8 cellular contexts compared by ENCODE assay signal in genomic region chr12:51531982-51532497, GRCh38. TPM values are rescaled to one million over a fixed set of nuclear protein-coding genes. Genes with fewer than 3 reads are reported as not detected.
DNase-seq lines count a peak whose midpoint lies in the region; ATAC-seq, FAIRE-seq and TF ChIP-seq lines count a peak whose summit lies in the region.

No MANE protein-coding gene starts in this region.

- H3F3A ChIP-seq in SK-N-SH (replicated peaks; ENCODE audit: insufficient read depth) = peaks cover 4% of the 10 kb centered on the region

- no peak overlapping the region for H3K27ac ChIP-seq in SK-N-SH (ENCODE audit: low read depth in 2 of 2, low read length in 1 of 2)

- WGBS in SK-N-SH (ENCODE audit: low lambda C conversion rate) = 7% methylated on average over 10 of the region's 10 CpGs

- H3K4me2 ChIP-seq in SK-N-SH = peak overlapping the region; percentile 42; the same call in 1 of the 2 replicates

- ATAC-seq in GM21515 (IDR thresholded peaks at IDR 0.05; ENCODE audit: unreplicated experiment) (peak; percentile 75), Right ventricle myocardium superior (ENCODE audit: poor library complexity) (peak; percentile 90)

- no peak overlapping the region for H3K27ac Mint-ChIP-seq in CD14-positive monocyte

- no peaks in the 10 kb centered on the region for H3K36me3 Mint-ChIP-seq in CD14-positive monocyte

- H3K79me2 ChIP-seq in SK-N-SH (ENCODE audit: insufficient read depth) = no peaks in the 10 kb centered on the region

- H3K27me3 ChIP-seq in SK-N-SH (ENCODE audit: insufficient read depth) = no peaks in the 10 kb centered on the region

- H3K9ac ChIP-seq in SK-N-SH = no peak overlapping the region

- DNase-seq in CD14-positive monocyte (ENCODE audit: low spot score) = peak; percentile 56
- DNase-seq in NCI-H1092 (lab: John Stamatoyannopoulos, UW) = peak; percentile 60
- peak; percentile 80 for DNase-seq in SK-N-SH
- peak; percentile 73 for DNase-seq in activated naive CD4-positive, alpha-beta T cell treated with anti-CD3 and anti-CD28 coated beads, Interleukin-2, amount 50 U/mL, for 16 hours
- peak; percentile 67 for DNase-seq in Right ventricle myocardium superior
- peak; percentile 85 for DNase-seq in posterior vena cava (ENCODE audit: low spot score)
- DNase-seq in urothelium cell line (ENCODE audit: low spot score) = peak; percentile 85

- peaks cover 6 to 27% of the 10 kb centered on the region in 2 experiments; a peak in 2 of 4 replicates for H3K4me1 ChIP-seq in SK-N-SH (ENCODE audit: control insufficient read depth in 1 of 2, insufficient read depth in 2 of 2, low read depth in 1 of 2, low read length in 1 of 2)

- H3K9me2 ChIP-seq in SK-N-SH = no peaks in the 10 kb centered on the region

- no peak overlapping the region for H3K4me3 ChIP-seq in SK-N-SH (ENCODE audit: low read depth in 2 of 2, low read length in 1 of 2)

- H3K9me3 Mint-ChIP-seq in CD14-positive monocyte = peaks cover 0 to 2% (median 0%) of the 10 kb centered on the region in 7 donors

- TF ChIP-seq CTCF in CD14-positive monocyte (IDR thresholded peaks at IDR 0.05) (peak; percentile 93), SK-N-SH (IDR thresholded peaks at IDR 0.05) (peak; percentile 83)

- intact Hi-C loops in CD14-positive monocyte (cut with micrococcal nuclease) (loop anchor here (2.0 to 5.0 kb wide), 2 partner anchors 105 kb away; no protein-coding TSS in a partner anchor), Right ventricle myocardium superior (cut with DNase I) (loop anchor here (5.0 kb wide), 1 partner anchor 110 kb away; the partner anchor contains the start of gene SLC4A8), posterior vena cava (cut with DNase I) (no loop called here)

- CTCF ChIA-PET in SK-N-SH (lab: Yijun Ruan, JAX) = interaction anchor here (0.6 to 22.6 kb wide), 51 partner anchors 8 to 461 kb away, joined by 3 to 418 read pairs (median 3); partner anchors contain the start of genes SCN8A and SLC4A8

- FAIRE-seq in urothelium cell line (lab: Jason Lieb, UNC) = no peak

- no peaks in the 10 kb centered on the region for H4K20me1 ChIP-seq in SK-N-SH (ENCODE audit: insufficient read depth)

- peak overlapping the region in 1 of 2 donors; percentile 39 for H3K4me3 Mint-ChIP-seq in CD14-positive monocyte

- no peaks in the 10 kb centered on the region for H3K36me3 ChIP-seq in SK-N-SH (replicated peaks in 1 of 2; ENCODE audit: control insufficient read depth in 1 of 2, insufficient read depth in 2 of 2, low read length in 1 of 2)

- POLR2A ChIA-PET in SK-N-SH (lab: Yijun Ruan, JAX) = no interaction called here

- TF ChIP-seq RAD21 in SK-N-SH (IDR thresholded peaks at IDR 0.05; ENCODE audit: low read length) = peak; percentile 95

- peaks cover 4% of the 10 kb centered on the region for H3K4me1 Mint-ChIP-seq in CD14-positive monocyte

- no peak for TF ChIP-seq EP300 in SK-N-SH (IDR thresholded peaks at IDR 0.05; ENCODE audit: borderline replicate concordance in 1 of 2, low read depth in 1 of 2, low read length in 1 of 2)

- H3K9me3 ChIP-seq in SK-N-SH = no peaks in the 10 kb centered on the region

- peak overlapping the region; percentile 77; the same call in 1 of the 2 replicates for H2AFZ ChIP-seq in SK-N-SH (ENCODE audit: low read depth)

- peaks cover 8 to 13% (median 10%) of the 10 kb centered on the region in 3 donors for H3K27me3 Mint-ChIP-seq in CD14-positive monocyte (ENCODE audit: low read depth in 3 of 3)

TF ChIP-seq in SK-N-SH, 30 proteins besides CTCF, POLR2A, EP300 and RAD21:
- TF ChIP-seq FOSL2 (IDR thresholded peaks at IDR 0.05; ENCODE audit: borderline replicate concordance, low read depth) = no peak
- TF ChIP-seq, protein P1, sequence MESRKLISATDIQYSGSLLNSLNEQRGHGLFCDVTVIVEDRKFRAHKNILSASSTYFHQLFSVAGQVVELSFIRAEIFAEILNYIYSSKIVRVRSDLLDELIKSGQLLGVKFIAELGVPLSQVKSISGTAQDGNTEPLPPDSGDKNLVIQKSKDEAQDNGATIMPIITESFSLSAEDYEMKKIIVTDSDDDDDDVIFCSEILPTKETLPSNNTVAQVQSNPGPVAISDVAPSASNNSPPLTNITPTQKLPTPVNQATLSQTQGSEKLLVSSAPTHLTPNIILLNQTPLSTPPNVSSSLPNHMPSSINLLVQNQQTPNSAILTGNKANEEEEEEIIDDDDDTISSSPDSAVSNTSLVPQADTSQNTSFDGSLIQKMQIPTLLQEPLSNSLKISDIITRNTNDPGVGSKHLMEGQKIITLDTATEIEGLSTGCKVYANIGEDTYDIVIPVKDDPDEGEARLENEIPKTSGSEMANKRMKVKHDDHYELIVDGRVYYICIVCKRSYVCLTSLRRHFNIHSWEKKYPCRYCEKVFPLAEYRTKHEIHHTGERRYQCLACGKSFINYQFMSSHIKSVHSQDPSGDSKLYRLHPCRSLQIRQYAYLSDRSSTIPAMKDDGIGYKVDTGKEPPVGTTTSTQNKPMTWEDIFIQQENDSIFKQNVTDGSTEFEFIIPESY (IDR thresholded peaks at IDR 0.05; ENCODE audit: borderline replicate concordance, low read depth) = no peak
- TF ChIP-seq SMC3 (IDR thresholded peaks at IDR 0.05; ENCODE audit: low read depth, low read length) = peak; percentile 97
- TF ChIP-seq FOXM1 (IDR thresholded peaks at IDR 0.05; ENCODE audit: low read depth) = no peak
- TF ChIP-seq MXI1 (IDR thresholded peaks at IDR 0.05; ENCODE audit: low read depth, low read length) = peak; percentile 40; the same call in 1 of the 2 replicates
- TF ChIP-seq, protein P2, sequence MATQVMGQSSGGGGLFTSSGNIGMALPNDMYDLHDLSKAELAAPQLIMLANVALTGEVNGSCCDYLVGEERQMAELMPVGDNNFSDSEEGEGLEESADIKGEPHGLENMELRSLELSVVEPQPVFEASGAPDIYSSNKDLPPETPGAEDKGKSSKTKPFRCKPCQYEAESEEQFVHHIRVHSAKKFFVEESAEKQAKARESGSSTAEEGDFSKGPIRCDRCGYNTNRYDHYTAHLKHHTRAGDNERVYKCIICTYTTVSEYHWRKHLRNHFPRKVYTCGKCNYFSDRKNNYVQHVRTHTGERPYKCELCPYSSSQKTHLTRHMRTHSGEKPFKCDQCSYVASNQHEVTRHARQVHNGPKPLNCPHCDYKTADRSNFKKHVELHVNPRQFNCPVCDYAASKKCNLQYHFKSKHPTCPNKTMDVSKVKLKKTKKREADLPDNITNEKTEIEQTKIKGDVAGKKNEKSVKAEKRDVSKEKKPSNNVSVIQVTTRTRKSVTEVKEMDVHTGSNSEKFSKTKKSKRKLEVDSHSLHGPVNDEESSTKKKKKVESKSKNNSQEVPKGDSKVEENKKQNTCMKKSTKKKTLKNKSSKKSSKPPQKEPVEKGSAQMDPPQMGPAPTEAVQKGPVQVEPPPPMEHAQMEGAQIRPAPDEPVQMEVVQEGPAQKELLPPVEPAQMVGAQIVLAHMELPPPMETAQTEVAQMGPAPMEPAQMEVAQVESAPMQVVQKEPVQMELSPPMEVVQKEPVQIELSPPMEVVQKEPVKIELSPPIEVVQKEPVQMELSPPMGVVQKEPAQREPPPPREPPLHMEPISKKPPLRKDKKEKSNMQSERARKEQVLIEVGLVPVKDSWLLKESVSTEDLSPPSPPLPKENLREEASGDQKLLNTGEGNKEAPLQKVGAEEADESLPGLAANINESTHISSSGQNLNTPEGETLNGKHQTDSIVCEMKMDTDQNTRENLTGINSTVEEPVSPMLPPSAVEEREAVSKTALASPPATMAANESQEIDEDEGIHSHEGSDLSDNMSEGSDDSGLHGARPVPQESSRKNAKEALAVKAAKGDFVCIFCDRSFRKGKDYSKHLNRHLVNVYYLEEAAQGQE (IDR thresholded peaks at IDR 0.05; ENCODE audit: low read depth, low read length) = no peak
- TF ChIP-seq RXRA (IDR thresholded peaks at IDR 0.05; ENCODE audit: borderline replicate concordance, low read depth) = no peak
- no peak for TF ChIP-seq TCF12 (IDR thresholded peaks at IDR 0.05)
- TF ChIP-seq NRF1 (IDR thresholded peaks at IDR 0.05; ENCODE audit: low read depth, low read length) = no peak
- TF ChIP-seq, protein P3, sequence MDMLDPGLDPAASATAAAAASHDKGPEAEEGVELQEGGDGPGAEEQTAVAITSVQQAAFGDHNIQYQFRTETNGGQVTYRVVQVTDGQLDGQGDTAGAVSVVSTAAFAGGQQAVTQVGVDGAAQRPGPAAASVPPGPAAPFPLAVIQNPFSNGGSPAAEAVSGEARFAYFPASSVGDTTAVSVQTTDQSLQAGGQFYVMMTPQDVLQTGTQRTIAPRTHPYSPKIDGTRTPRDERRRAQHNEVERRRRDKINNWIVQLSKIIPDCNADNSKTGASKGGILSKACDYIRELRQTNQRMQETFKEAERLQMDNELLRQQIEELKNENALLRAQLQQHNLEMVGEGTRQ (IDR thresholded peaks at IDR 0.05; ENCODE audit: borderline replicate concordance, low read depth, low read length) = no peak
TF ChIP-seq in SK-N-SH: peak in this region for 2.

RNA-seq across cellular contexts. Expression of gene SCN8A, which starts 59.0 kb away (rescaled TPM):
- polyA plus RNA-seq in CD14-positive monocyte = under 1 TPM in 1 of 2 donors, not detected in 1; 0.03 TPM
- polyA plus RNA-seq in SK-N-SH (2012; rRNA removed) = 7.1 and 9.7 TPM in 2 replicates
- 3.7 and 4.8 TPM in 2 replicates for polyA plus RNA-seq in SK-N-SH (2012; cell fraction: cytosol; rRNA removed)
- polyA plus RNA-seq in SK-N-SH (2012; cell fraction: nucleus; rRNA removed) = 26.8 and 39.9 TPM in 2 replicates
- total RNA-seq in Right ventricle myocardium superior = 0.13 TPM
- total RNA-seq in posterior vena cava = under 1 TPM; 0.65 to 0.81 TPM

Comparison
In these comparisons a context has a peak if more than half of its experiments do, and no peak if none do; other contexts are left out.
1. intact Hi-C loops: an anchor here in CD14-positive monocyte (2.0 to 5.0 kb wide) and Right ventricle myocardium superior (5.0 kb wide); none called in posterior vena cava.